Comparison of ENCODE assay signal across 23 cellular contexts in genomic region chr10:60397792-60398191, GRCh38.
"Had no signal": no experiment of that assay in that cellular context is flagged by ENCODE, and none has a peak within 500 bp of the region (broad histone marks: within the 10 kb centered on the region; RNA-seq: fewer than 3 reads in every experiment).

No MANE protein-coding gene starts in this region.

- H3K36me3 Mint-ChIP-seq: activated naive CD4-positive, alpha-beta T cell treated with anti-CD3 and anti-CD28 coated beads, Interleukin-2, amount 10 ng/mL, durations not matched to agents 7 days and 5 days; naive thymus-derived CD8-positive, alpha-beta T cell; stimulated activated effector memory CD8-positive, alpha-beta T cell treated with anti-CD3 and anti-CD28 coated beads, Interleukin-12 subunit alpha, Interleukin-12 subunit beta, amount 100 ng/mL, for 72 hours had no signal

- H3K27ac Mint-ChIP-seq: activated naive CD4-positive, alpha-beta T cell treated with anti-CD3 and anti-CD28 coated beads, Interleukin-2, amount 10 ng/mL, durations not matched to agents 7 days and 5 days; activated naive CD8-positive, alpha-beta T cell treated with anti-CD3 and anti-CD28 coated beads, Interleukin-2, amount 50 U/mL, for 24 hours; naive thymus-derived CD8-positive, alpha-beta T cell; stimulated activated effector memory CD8-positive, alpha-beta T cell treated with anti-CD3 and anti-CD28 coated beads, Interleukin-12 subunit alpha, Interleukin-12 subunit beta, amount 100 ng/mL, for 72 hours had no signal

- DNase-seq: activated CD4-positive, alpha-beta T cell treated with anti-CD3 and anti-CD28 coated beads, Interleukin-2, amount 50 U/mL, for 1 hour; activated CD8-positive, alpha-beta memory T cell treated with anti-CD3 and anti-CD28 coated beads for 24 hours; activated CD8-positive, alpha-beta memory T cell treated with anti-CD3 and anti-CD28 coated beads, Interleukin-2, amount 50 U/mL, for 48 hours; activated effector memory CD4-positive, alpha-beta T cell treated with Interleukin-2 at 50 U/mL for 16 hours; activated naive CD4-positive, alpha-beta T cell treated with anti-CD3 and anti-CD28 coated beads, Interleukin-2, amount 10 ng/mL, durations not matched to agents 7 days and 5 days; activated naive CD8-positive, alpha-beta T cell treated with anti-CD3 and anti-CD28 coated beads, Interleukin-2, amount 50 U/mL, for 24 hours; activated T-cell treated with anti-CD3 and anti-CD28 coated beads, Interleukin-2, amount 50 U/mL, for 48 hours; cerebellar nuclear complex; effector CD4-positive, alpha-beta T cell; left cardiac atrium; mesenchymal stem cell; naive thymus-derived CD8-positive, alpha-beta T cell; right lobe of liver; stimulated activated CD4-positive, alpha-beta T cell treated with anti-CD3 and anti-CD28 coated beads, Interleukin-4, amount 100 ng/mL, for 1 hour; T-helper 1 cell; T1000; upper lobe of left lung had no signal

- H3K9me3 Mint-ChIP-seq: activated naive CD4-positive, alpha-beta T cell treated with anti-CD3 and anti-CD28 coated beads, Interleukin-2, amount 10 ng/mL, durations not matched to agents 7 days and 5 days; activated naive CD8-positive, alpha-beta T cell treated with anti-CD3 and anti-CD28 coated beads, Interleukin-2, amount 50 U/mL, for 24 hours; naive thymus-derived CD8-positive, alpha-beta T cell; stimulated activated effector memory CD8-positive, alpha-beta T cell treated with anti-CD3 and anti-CD28 coated beads, Interleukin-12 subunit alpha, Interleukin-12 subunit beta, amount 100 ng/mL, for 72 hours had no signal

- ATAC-seq: activated naive CD8-positive, alpha-beta T cell treated with anti-CD3 and anti-CD28 coated beads, Interleukin-2, amount 50 U/mL, for 24 hours; esophagus mucosa; left cardiac atrium; naive thymus-derived CD8-positive, alpha-beta T cell; right lobe of liver; stimulated activated effector memory CD8-positive, alpha-beta T cell treated with anti-CD3 and anti-CD28 coated beads, Interleukin-12 subunit alpha, Interleukin-12 subunit beta, amount 100 ng/mL, for 72 hours had no signal

- H3K9me3 ChIP-seq: right lobe of liver, thoracic aorta, upper lobe of left lung had no signal

- H3K27me3 ChIP-seq: ascending aorta, right lobe of liver, upper lobe of left lung had no signal

- H3K27me3 Mint-ChIP-seq: activated naive CD4-positive, alpha-beta T cell treated with anti-CD3 and anti-CD28 coated beads, Interleukin-2, amount 10 ng/mL, durations not matched to agents 7 days and 5 days; activated naive CD8-positive, alpha-beta T cell treated with anti-CD3 and anti-CD28 coated beads, Interleukin-2, amount 50 U/mL, for 24 hours had no signal

- H3K4me3 Mint-ChIP-seq: activated naive CD4-positive, alpha-beta T cell treated with anti-CD3 and anti-CD28 coated beads, Interleukin-2, amount 10 ng/mL, durations not matched to agents 7 days and 5 days; activated naive CD8-positive, alpha-beta T cell treated with anti-CD3 and anti-CD28 coated beads, Interleukin-2, amount 50 U/mL, for 24 hours; naive thymus-derived CD8-positive, alpha-beta T cell; stimulated activated effector memory CD8-positive, alpha-beta T cell treated with anti-CD3 and anti-CD28 coated beads, Interleukin-12 subunit alpha, Interleukin-12 subunit beta, amount 100 ng/mL, for 72 hours had no signal

- FAIRE-seq: bronchial epithelial cell had no signal

- H3K36me3 ChIP-seq: ascending aorta, right lobe of liver, thoracic aorta, upper lobe of left lung had no signal

- H3K4me2 ChIP-seq: smooth muscle cell had no signal

- H3K4me1 ChIP-seq: ascending aorta, upper lobe of left lung had no signal

- H3K27ac ChIP-seq: ascending aorta, right lobe of liver, thoracic aorta, upper lobe of left lung had no signal

- H3K4me3 ChIP-seq: ascending aorta, right lobe of liver, smooth muscle cell, thoracic aorta, upper lobe of left lung had no signal
